Comparison of ENCODE assay signal across 15 cellular contexts in the genomic region with DNA sequence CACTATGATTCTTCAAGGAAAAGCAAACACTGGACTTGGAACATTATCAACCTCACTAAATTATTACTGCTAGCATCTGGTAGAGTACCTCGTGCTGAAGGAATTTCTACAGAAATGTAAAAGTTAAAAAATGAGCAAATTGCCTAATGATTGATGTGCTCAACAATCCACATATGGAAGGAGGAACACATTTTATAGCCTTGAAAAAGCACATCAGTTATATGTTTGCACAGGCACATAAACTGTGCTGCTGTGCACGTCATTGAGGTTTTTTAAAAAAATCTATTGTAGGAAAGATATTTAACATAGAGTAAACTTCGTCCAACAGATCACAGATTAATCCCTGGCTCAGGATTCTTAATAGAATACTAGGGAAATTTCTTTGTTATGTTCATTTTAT.
"Had no signal": no experiment of that assay in that cellular context is flagged by ENCODE, and none has a peak within 500 bp of the region (broad histone marks: within the 10 kb centered on the region; RNA-seq: fewer than 3 reads in every experiment).

No MANE protein-coding gene starts in this region.

- H3K27me3 Mint-ChIP-seq: activated naive CD4-positive, alpha-beta T cell treated with anti-CD3 and anti-CD28 coated beads, Interleukin-2, amount 50 U/mL, for 24 hours had no signal

- H3K27me3 ChIP-seq: breast epithelium, esophagus squamous epithelium, hepatocyte, ovary, stomach had no signal

- H2AFZ ChIP-seq: hepatocyte had no signal

- H3K36me3 ChIP-seq: breast epithelium, esophagus squamous epithelium, ovary, stomach, thoracic aorta had no signal

- H3K4me3 Mint-ChIP-seq: activated naive CD4-positive, alpha-beta T cell treated with anti-CD3 and anti-CD28 coated beads, Interleukin-2, amount 50 U/mL, for 24 hours; neural crest cell; T-helper 2 cell treated with Interferon-gamma antibody and Interleukin-4, amounts not matched to agents 5 μg/mL and 100 μg/mL, for 36 hours had no signal

- H3K4me1 Mint-ChIP-seq: activated naive CD4-positive, alpha-beta T cell treated with anti-CD3 and anti-CD28 coated beads, Interleukin-2, amount 50 U/mL, for 24 hours; neural crest cell had no signal

- DNase-seq: activated CD4-positive, alpha-beta T cell treated with anti-CD3 and anti-CD28 coated beads, Interleukin-2, amount 50 U/mL, for 4 hours; activated effector memory CD4-positive, alpha-beta T cell treated with Interleukin-2 at 50 U/mL for 16 hours; activated T-cell treated with anti-CD3 and anti-CD28 coated beads, Interleukin-2, amount 50 U/mL, for 1 hour; esophagus squamous epithelium; kidney; ovary; stimulated activated CD4-positive, alpha-beta T cell treated with anti-CD3 and anti-CD28 coated beads, Interleukin-15, amount 100 ng/mL, for 24 hours; stomach had no signal

- H3K79me2 ChIP-seq: hepatocyte had no signal

- ATAC-seq: activated CD4-positive, CD25-positive, alpha-beta regulatory T cell treated with anti-CD3 and anti-CD28 coated beads, Interleukin-2, amount 50 U/mL, for 24 hours had no signal

- H3K4me1 ChIP-seq: breast epithelium, esophagus squamous epithelium, stomach had no signal

- H3K9me3 ChIP-seq: breast epithelium, esophagus squamous epithelium, ovary had no signal

- H3K27ac ChIP-seq: breast epithelium, esophagus squamous epithelium, hepatocyte, ovary, stomach, thoracic aorta had no signal

- H3K4me3 ChIP-seq: breast epithelium, esophagus squamous epithelium, hepatocyte, ovary, stomach, thoracic aorta had no signal

- H3K27ac Mint-ChIP-seq: activated naive CD4-positive, alpha-beta T cell treated with anti-CD3 and anti-CD28 coated beads, Interleukin-2, amount 50 U/mL, for 24 hours; T-helper 2 cell treated with Interferon-gamma antibody and Interleukin-4, amounts not matched to agents 5 μg/mL and 100 μg/mL, for 36 hours had no signal

- H3K36me3 Mint-ChIP-seq: activated naive CD4-positive, alpha-beta T cell treated with anti-CD3 and anti-CD28 coated beads, Interleukin-2, amount 50 U/mL, for 24 hours had no signal

- H3K9me3 Mint-ChIP-seq: activated naive CD4-positive, alpha-beta T cell treated with anti-CD3 and anti-CD28 coated beads, Interleukin-2, amount 50 U/mL, for 24 hours; neural crest cell had no signal

- H3K4me2 ChIP-seq: hepatocyte had no signal
